ENCODE assay signal across 1 cellular context in the genomic region with DNA sequence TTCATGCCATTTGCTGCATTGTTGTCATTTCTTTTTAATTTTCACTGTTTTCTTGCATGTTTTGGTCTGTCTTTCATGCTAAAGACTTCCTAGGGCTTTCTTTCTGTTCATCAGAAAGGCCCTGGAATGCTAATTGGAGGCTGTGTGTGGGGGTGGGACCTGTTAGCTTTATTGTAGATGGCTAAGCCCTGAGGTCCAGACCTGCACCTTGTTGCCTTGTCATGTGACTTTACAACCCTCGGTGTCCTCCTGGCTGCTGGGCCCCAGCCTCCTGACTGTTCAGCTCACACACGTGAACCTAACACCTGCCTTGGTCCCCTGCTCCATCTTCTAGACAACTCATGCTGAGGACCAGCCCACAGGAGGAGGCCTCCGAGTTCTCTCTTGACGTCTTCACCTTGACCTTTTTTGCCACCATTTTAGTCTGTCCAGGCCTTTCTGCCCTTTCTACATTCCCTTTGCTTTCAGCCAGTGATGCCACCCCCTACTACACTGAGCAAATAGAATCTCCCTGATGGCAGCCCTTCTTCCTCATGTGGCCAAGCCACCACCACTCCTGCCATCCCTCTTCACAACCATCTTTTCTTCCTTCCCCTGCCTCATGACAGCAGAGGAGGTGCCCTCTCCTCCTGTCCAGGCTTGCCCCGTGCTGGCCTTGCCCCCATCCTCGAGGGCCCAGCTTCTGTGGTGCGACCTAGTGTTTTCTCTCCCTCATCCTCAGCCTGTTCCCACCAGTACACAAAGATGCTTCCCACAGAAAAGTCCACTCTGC.
TF ChIP-seq lines count a peak whose summit lies in the region.

No MANE protein-coding gene starts in this region.

TF ChIP-seq in K562, 482 proteins besides CTCF, POLR2A, EP300 and RAD21:
- TF ChIP-seq MYBL2 (IDR thresholded peaks at IDR 0.05; ENCODE audit: low read depth), result no peak
- no peak for TF ChIP-seq MYBL2 (CRISPR knock-in tag; IDR thresholded peaks at IDR 0.05; ENCODE audit: borderline replicate concordance)
- TF ChIP-seq ZNF165 (CRISPR knock-in tag; IDR thresholded peaks at IDR 0.05; ENCODE audit: borderline replicate concordance), result no peak
- TF ChIP-seq, protein P1, sequence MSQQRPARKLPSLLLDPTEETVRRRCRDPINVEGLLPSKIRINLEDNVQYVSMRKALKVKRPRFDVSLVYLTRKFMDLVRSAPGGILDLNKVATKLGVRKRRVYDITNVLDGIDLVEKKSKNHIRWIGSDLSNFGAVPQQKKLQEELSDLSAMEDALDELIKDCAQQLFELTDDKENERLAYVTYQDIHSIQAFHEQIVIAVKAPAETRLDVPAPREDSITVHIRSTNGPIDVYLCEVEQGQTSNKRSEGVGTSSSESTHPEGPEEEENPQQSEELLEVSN (IDR thresholded peaks at IDR 0.05; ENCODE audit: borderline replicate concordance in 1 of 2, extremely low read depth in 1 of 2, insufficient read depth in 1 of 2, insufficient read length in 1 of 2, low read depth in 1 of 2, low read length in 1 of 2, poor library complexity in 1 of 2, severe bottlenecking in 1 of 2), result no peak
- TF ChIP-seq ZSCAN32 (CRISPR knock-in tag; IDR thresholded peaks at IDR 0.05), result no peak
- TF ChIP-seq, protein P2, sequence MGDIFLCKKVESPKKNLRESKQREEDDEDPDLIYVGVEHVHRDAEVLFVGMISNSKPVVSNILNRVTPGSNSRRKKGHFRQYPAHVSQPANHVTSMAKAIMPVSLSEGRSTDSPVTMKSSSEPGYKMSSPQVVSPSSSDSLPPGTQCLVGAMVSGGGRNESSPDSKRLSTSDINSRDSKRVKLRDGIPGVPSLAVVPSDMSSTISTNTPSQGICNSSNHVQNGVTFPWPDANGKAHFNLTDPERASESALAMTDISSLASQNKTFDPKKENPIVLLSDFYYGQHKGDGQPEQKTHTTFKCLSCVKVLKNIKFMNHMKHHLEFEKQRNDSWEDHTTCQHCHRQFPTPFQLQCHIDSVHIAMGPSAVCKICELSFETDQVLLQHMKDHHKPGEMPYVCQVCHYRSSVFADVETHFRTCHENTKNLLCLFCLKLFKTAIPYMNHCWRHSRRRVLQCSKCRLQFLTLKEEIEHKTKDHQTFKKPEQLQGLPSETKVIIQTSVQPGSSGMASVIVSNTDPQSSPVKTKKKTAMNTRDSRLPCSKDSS (IDR thresholded peaks at IDR 0.05; ENCODE audit: low read depth, partially characterized antibody), result no peak
- TF ChIP-seq, protein P3, sequence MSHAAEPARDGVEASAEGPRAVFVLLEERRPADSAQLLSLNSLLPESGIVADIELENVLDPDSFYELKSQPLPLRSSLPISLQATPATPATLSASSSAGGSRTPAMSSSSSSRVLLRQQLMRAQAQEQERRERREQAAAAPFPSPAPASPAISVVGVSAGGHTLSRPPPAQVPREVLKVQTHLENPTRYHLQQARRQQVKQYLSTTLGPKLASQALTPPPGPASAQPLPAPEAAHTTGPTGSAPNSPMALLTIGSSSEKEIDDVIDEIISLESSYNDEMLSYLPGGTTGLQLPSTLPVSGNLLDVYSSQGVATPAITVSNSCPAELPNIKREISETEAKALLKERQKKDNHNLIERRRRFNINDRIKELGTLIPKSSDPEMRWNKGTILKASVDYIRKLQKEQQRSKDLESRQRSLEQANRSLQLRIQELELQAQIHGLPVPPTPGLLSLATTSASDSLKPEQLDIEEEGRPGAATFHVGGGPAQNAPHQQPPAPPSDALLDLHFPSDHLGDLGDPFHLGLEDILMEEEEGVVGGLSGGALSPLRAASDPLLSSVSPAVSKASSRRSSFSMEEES (CRISPR knock-in tag; IDR thresholded peaks at IDR 0.05), result peak; percentile 21; the same call in 1 of the 2 replicates
